1 cellular context compared by ENCODE assay signal in the genomic region with DNA sequence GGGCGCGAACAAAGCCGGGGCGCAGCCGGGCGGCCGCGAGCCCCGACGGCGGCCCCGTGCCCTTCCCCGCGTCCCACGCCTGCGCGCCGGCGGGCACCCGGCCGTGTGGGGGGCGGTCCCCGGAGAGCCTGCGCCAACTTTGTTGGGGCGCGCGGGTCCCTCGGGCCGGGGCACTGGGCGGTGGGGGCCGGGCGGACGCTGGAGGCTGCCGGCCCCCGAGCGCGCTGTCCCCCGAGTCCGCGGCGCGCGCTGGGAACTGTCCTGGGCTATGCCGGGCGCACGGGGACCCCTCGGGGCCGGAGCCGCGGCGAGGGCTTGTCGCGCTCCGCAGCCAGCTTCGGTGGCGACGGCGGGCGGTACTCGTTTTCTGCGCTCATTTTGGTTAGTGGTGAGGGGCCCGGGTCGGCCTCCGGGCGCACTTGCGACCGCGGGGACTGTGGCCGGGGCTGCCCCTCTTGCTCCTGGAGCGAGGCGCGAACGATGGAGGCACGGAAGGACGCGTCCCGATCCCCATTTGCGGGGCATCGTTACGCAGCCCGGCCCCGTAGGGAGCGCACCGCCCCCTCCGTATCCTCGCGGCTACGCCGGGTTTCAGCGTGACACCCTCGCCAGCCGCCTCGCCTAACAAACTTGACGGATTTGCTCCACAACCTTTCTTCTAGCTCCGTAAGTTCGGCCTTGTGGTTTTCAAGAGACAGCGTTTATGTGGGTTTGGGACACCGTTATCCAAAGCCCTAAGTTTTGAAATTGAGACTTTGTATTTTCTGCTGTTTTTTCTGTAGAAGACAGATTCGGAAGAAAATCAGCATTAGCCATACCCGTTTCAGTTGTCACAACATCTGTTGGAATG.
TF ChIP-seq lines count a peak whose summit lies in the region.

No MANE protein-coding gene starts in this region.

TF ChIP-seq in GM12878, 131 proteins besides CTCF, POLR2A, EP300 and RAD21:
- TF ChIP-seq MXI1 (IDR thresholded peaks at IDR 0.05; ENCODE audit: low read depth, low read length) (no peak; the same call in 1 of the 2 replicates), SUPT20H (IDR thresholded peaks at IDR 0.05; ENCODE audit: borderline replicate concordance, control insufficient read depth, low read depth, low read length) (no peak), ZSCAN29 (IDR thresholded peaks at IDR 0.05) (no peak), HDAC2 (IDR thresholded peaks at IDR 0.05) (0 out of 2 replicates have a peak, but pooled peaks have one; percentile 40), YY1 (IDR thresholded peaks at IDR 0.05; ENCODE audit: low read depth, low read length) (peak; percentile 30; the same call in 1 of the 2 replicates), HDAC6 (IDR thresholded peaks at IDR 0.05; ENCODE audit: unreplicated experiment) (peak; percentile 95), NFXL1 (IDR thresholded peaks at IDR 0.05; ENCODE audit: borderline replicate concordance) (no peak), TCF12 (IDR thresholded peaks at IDR 0.05; ENCODE audit: low read depth, low read length) (no peak), ASH2L (IDR thresholded peaks at IDR 0.05; ENCODE audit: borderline replicate concordance, low read depth) (no peak), TARDBP (IDR thresholded peaks at IDR 0.05; ENCODE audit: borderline replicate concordance) (no peak), ZNF207 (IDR thresholded peaks at IDR 0.05; ENCODE audit: borderline replicate concordance) (peak; percentile 42; the same call in 1 of the 2 replicates), IKZF1 (conservative IDR thresholded peaks at IDR 0.05) (peak; percentile 72), RCOR1 (conservative IDR thresholded peaks at IDR 0.05; ENCODE audit: low read depth, low read length) (no peak), EGR1 (IDR thresholded peaks at IDR 0.05; ENCODE audit: borderline replicate concordance in 1 of 2, low read depth in 2 of 2, low read length in 2 of 2) (peak in 1 of 2 experiments; percentile 34; a peak in 1 of 3 replicates), GATAD2B (conservative IDR thresholded peaks at IDR 0.05; ENCODE audit: low read depth) (peak; percentile 70), SP1 (IDR thresholded peaks at IDR 0.05; ENCODE audit: low read depth, low read length) (no peak), CREB1 (IDR thresholded peaks at IDR 0.05; ENCODE audit: low read depth) (peak; percentile 17; the same call in 1 of the 2 replicates), HDGF (IDR thresholded peaks at IDR 0.05) (0 out of 2 replicates have a peak, but pooled peaks have one; percentile 35), NBN (IDR thresholded peaks at IDR 0.05) (no peak), BACH1 (IDR thresholded peaks at IDR 0.05; ENCODE audit: borderline replicate concordance) (no peak), RB1 (IDR thresholded peaks at IDR 0.05; ENCODE audit: borderline replicate concordance) (peak; percentile 54; the same call in 1 of the 2 replicates), NR2C1 (IDR thresholded peaks at IDR 0.05) (no peak), RBBP5 (conservative IDR thresholded peaks at IDR 0.05) (no peak), DPF2 (IDR thresholded peaks at IDR 0.05) (peak; percentile 38; the same call in 1 of the 2 replicates), POLR2AphosphoS2 (IDR thresholded peaks at IDR 0.05; ENCODE audit: low read depth, low read length) (0 out of 2 replicates have a peak, but pooled peaks have one; percentile 2)
- TF ChIP-seq, protein P1, sequence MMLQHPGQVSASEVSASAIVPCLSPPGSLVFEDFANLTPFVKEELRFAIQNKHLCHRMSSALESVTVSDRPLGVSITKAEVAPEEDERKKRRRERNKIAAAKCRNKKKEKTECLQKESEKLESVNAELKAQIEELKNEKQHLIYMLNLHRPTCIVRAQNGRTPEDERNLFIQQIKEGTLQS (IDR thresholded peaks at IDR 0.05; ENCODE audit: borderline replicate concordance, extremely low read depth, low read depth, low read length) = no peak
- TF ChIP-seq, protein P2, sequence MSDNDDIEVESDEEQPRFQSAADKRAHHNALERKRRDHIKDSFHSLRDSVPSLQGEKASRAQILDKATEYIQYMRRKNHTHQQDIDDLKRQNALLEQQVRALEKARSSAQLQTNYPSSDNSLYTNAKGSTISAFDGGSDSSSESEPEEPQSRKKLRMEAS (IDR thresholded peaks at IDR 0.05; ENCODE audit: low read depth, low read length) = no peak
- TF ChIP-seq, protein P3, sequence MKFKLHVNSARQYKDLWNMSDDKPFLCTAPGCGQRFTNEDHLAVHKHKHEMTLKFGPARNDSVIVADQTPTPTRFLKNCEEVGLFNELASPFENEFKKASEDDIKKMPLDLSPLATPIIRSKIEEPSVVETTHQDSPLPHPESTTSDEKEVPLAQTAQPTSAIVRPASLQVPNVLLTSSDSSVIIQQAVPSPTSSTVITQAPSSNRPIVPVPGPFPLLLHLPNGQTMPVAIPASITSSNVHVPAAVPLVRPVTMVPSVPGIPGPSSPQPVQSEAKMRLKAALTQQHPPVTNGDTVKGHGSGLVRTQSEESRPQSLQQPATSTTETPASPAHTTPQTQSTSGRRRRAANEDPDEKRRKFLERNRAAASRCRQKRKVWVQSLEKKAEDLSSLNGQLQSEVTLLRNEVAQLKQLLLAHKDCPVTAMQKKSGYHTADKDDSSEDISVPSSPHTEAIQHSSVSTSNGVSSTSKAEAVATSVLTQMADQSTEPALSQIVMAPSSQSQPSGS (IDR thresholded peaks at IDR 0.05; ENCODE audit: low read length) = no peak
- TF ChIP-seq, protein P4, sequence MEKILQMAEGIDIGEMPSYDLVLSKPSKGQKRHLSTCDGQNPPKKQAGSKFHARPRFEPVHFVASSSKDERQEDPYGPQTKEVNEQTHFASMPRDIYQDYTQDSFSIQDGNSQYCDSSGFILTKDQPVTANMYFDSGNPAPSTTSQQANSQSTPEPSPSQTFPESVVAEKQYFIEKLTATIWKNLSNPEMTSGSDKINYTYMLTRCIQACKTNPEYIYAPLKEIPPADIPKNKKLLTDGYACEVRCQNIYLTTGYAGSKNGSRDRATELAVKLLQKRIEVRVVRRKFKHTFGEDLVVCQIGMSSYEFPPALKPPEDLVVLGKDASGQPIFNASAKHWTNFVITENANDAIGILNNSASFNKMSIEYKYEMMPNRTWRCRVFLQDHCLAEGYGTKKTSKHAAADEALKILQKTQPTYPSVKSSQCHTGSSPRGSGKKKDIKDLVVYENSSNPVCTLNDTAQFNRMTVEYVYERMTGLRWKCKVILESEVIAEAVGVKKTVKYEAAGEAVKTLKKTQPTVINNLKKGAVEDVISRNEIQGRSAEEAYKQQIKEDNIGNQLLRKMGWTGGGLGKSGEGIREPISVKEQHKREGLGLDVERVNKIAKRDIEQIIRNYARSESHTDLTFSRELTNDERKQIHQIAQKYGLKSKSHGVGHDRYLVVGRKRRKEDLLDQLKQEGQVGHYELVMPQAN (conservative IDR thresholded peaks at IDR 0.05) = peak; percentile 17; the same call in 1 of the 2 replicates
- TF ChIP-seq, protein P5, sequence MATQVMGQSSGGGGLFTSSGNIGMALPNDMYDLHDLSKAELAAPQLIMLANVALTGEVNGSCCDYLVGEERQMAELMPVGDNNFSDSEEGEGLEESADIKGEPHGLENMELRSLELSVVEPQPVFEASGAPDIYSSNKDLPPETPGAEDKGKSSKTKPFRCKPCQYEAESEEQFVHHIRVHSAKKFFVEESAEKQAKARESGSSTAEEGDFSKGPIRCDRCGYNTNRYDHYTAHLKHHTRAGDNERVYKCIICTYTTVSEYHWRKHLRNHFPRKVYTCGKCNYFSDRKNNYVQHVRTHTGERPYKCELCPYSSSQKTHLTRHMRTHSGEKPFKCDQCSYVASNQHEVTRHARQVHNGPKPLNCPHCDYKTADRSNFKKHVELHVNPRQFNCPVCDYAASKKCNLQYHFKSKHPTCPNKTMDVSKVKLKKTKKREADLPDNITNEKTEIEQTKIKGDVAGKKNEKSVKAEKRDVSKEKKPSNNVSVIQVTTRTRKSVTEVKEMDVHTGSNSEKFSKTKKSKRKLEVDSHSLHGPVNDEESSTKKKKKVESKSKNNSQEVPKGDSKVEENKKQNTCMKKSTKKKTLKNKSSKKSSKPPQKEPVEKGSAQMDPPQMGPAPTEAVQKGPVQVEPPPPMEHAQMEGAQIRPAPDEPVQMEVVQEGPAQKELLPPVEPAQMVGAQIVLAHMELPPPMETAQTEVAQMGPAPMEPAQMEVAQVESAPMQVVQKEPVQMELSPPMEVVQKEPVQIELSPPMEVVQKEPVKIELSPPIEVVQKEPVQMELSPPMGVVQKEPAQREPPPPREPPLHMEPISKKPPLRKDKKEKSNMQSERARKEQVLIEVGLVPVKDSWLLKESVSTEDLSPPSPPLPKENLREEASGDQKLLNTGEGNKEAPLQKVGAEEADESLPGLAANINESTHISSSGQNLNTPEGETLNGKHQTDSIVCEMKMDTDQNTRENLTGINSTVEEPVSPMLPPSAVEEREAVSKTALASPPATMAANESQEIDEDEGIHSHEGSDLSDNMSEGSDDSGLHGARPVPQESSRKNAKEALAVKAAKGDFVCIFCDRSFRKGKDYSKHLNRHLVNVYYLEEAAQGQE (IDR thresholded peaks at IDR 0.05; ENCODE audit: low read depth, low read length) = no peak
- TF ChIP-seq, protein P6, sequence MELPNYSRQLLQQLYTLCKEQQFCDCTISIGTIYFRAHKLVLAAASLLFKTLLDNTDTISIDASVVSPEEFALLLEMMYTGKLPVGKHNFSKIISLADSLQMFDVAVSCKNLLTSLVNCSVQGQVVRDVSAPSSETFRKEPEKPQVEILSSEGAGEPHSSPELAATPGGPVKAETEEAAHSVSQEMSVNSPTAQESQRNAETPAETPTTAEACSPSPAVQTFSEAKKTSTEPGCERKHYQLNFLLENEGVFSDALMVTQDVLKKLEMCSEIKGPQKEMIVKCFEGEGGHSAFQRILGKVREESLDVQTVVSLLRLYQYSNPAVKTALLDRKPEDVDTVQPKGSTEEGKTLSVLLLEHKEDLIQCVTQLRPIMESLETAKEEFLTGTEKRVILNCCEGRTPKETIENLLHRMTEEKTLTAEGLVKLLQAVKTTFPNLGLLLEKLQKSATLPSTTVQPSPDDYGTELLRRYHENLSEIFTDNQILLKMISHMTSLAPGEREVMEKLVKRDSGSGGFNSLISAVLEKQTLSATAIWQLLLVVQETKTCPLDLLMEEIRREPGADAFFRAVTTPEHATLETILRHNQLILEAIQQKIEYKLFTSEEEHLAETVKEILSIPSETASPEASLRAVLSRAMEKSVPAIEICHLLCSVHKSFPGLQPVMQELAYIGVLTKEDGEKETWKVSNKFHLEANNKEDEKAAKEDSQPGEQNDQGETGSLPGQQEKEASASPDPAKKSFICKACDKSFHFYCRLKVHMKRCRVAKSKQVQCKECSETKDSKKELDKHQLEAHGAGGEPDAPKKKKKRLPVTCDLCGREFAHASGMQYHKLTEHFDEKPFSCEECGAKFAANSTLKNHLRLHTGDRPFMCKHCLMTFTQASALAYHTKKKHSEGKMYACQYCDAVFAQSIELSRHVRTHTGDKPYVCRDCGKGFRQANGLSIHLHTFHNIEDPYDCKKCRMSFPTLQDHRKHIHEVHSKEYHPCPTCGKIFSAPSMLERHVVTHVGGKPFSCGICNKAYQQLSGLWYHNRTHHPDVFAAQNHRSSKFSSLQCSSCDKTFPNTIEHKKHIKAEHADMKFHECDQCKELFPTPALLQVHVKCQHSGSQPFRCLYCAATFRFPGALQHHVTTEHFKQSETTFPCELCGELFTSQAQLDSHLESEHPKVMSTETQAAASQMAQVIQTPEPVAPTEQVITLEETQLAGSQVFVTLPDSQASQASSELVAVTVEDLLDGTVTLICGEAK (IDR thresholded peaks at IDR 0.05; ENCODE audit: borderline replicate concordance) = no peak
